21 cellular contexts compared by ENCODE assay signal in the genomic region with DNA sequence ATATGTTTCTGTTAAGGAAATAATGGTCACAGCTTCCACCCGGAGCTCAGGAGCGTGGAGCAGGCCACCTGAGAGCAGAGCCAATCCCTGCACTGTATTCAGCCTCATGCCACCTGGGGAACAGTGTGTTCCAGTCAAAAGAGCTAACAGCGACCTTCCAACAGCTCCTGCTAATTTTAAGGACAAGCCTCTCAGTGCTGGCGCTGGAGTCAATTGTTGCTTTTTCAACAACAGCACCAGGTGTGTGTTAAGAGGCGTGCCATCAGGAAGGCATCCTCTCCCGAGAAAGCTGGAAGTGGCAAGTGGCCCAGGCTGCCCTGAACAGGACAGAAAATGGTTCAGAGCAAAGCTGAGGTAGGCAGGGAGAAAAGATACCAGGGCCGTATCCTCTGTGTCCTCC.
"Had no signal": no experiment of that assay in that cellular context is flagged by ENCODE, and none has a peak within 500 bp of the region (broad histone marks: within the 10 kb centered on the region; RNA-seq: fewer than 3 reads in every experiment).

No MANE protein-coding gene starts in this region.

- H3K36me3 Mint-ChIP-seq: mesothelial cell of epicardium had no signal

- H3K27me3 Mint-ChIP-seq: dendritic cell treated with granulocyte-macrophage colony-stimulating factor and Interleukin-4, amounts not matched to agents 40 ng/mL and 50 ng/mL, for 4 days had no signal

- ATAC-seq: activated T-cell treated with anti-CD3 and anti-CD28 coated beads, Interleukin-2, amount 50 U/mL, for 72 hours; esophagus mucosa; gastrocnemius medialis; left lung; upper lobe of right lung had no signal

- H3K4me1 ChIP-seq: gastrocnemius medialis, left lung, upper lobe of right lung had no signal

- H3K9me3 ChIP-seq: gastrocnemius medialis, upper lobe of right lung had no signal

- H3K4me1 Mint-ChIP-seq: mesothelial cell of epicardium, nephron had no signal

- H3K27me3 ChIP-seq: gastrocnemius medialis, left lung had no signal

- H3K4me3 ChIP-seq: gastrocnemius medialis, left lung, upper lobe of right lung had no signal

- DNase-seq: activated CD4-positive, alpha-beta T cell treated with anti-CD3 and anti-CD28 coated beads for 1 hour; activated CD4-positive, alpha-beta T cell treated with anti-CD3 and anti-CD28 coated beads, Interleukin-2, amount 50 U/mL, for 4 hours; activated effector memory CD4-positive, alpha-beta T cell treated with anti-CD3 and anti-CD28 coated beads, Interleukin-2, amount 50 U/mL, for 16 hours; activated naive CD4-positive, alpha-beta T cell treated with anti-CD3 and anti-CD28 coated beads, Interleukin-2, amount 50 U/mL, for 16 hours; activated T-cell treated with anti-CD3 and anti-CD28 coated beads, Interleukin-2, amount 50 U/mL, for 72 hours; effector CD8-positive, alpha-beta T cell; gastrocnemius medialis; head of caudate nucleus; left lung; nucleus accumbens; stimulated activated CD4-positive, alpha-beta T cell treated with anti-CD3 and anti-CD28 coated beads, Interleukin-12 subunit alpha, Interleukin-12 subunit beta, amount 100 ng/mL, for 4 hours; stimulated activated CD4-positive, alpha-beta T cell treated with anti-CD3 and anti-CD28 coated beads, Interleukin-1b, Interleukin-23, amount 100 ng/mL, for 48 hours; stimulated activated CD8-positive, alpha-beta memory T cell treated with anti-CD3 and anti-CD28 coated beads, Interleukin-4, amount 100 ng/mL, for 48 hours; stimulated activated naive CD4-positive, alpha-beta T cell; upper lobe of right lung; WERI-Rb-1 had no signal

- H3K36me3 ChIP-seq: gastrocnemius medialis, left lung, upper lobe of right lung, WERI-Rb-1 had no signal

- H3K4me3 Mint-ChIP-seq: activated T-cell treated with anti-CD3 and anti-CD28 coated beads, Interleukin-2, amount 50 U/mL, for 72 hours; dendritic cell treated with granulocyte-macrophage colony-stimulating factor and Interleukin-4, amounts not matched to agents 40 ng/mL and 50 ng/mL, for 4 days; mesothelial cell of epicardium; nephron had no signal

- H3K27ac ChIP-seq: gastrocnemius medialis, left lung, upper lobe of right lung, WERI-Rb-1 had no signal

- H3K27ac Mint-ChIP-seq: activated T-cell treated with anti-CD3 and anti-CD28 coated beads, Interleukin-2, amount 50 U/mL, for 72 hours; dendritic cell treated with granulocyte-macrophage colony-stimulating factor and Interleukin-4, amounts not matched to agents 40 ng/mL and 50 ng/mL, for 4 days; mesothelial cell of epicardium; nephron; progenitor cell of endocrine pancreas had no signal

- H3K9me3 Mint-ChIP-seq: nephron had no signal
